Comparison of ENCODE assay signal across 8 cellular contexts in the genomic region with DNA sequence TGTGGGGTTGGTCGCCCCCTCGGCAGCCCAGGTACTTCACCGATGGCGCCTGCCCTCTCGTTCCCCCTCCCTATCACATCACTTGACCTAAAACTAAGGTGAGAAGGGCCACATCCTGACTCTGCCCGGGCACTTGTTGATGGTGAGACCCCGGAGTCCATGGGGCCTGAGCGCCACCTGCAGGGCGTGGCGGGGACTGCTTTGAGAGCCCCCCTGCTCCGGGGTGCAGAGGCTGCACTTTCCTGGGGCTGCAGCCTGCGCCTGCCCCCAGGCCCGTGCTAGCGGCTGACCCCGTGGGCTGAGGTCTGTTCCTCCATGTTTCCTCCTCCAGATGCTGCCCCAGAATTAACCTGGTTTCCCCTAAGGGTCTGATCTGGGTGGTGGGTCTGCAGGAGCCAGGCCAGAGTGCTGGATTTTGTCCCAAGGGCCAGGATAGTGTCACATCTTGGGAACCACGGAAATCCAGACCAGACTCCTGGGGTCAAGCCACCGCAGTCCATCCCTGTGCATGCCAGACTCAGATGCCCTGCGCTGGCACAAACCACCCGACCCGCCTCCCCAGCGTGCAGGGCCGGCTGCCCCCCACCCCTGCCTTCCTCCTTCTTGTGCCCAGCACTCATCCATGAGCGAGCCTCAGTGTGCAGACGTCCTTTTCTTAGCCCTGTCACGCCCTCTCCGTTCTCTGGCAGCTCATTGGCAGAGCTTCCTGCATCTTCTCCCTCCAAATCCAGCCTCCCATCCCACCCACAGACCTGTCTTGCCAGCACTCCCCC. TPM values are rescaled to one million over a fixed set of nuclear protein-coding genes. Genes with fewer than 3 reads are reported as not detected.
DNase-seq lines count a peak whose midpoint lies in the region; ATAC-seq, FAIRE-seq and TF ChIP-seq lines count a peak whose summit lies in the region.

No MANE protein-coding gene starts in this region.

- H4K20me1 ChIP-seq in HepG2 (ENCODE audit: insufficient read depth, low read length) = peaks cover 8% of the 10 kb centered on the region; the same call in 1 of the 2 replicates

- TF ChIP-seq EP300 in HepG2 (IDR thresholded peaks at IDR 0.05; ENCODE audit: low read depth in 2 of 2, low read length in 2 of 2) (no peak), HepG2 (CRISPR knock-in tag; IDR thresholded peaks at IDR 0.05; ENCODE audit: borderline replicate concordance) (no peak; the same call in 1 of the 2 replicates)

- FAIRE-seq in HepG2 (lab: Jason Lieb, UNC) = peak; percentile 78

- POLR2A ChIA-PET in HepG2 (lab: Yijun Ruan, JAX) = interaction anchor here (1.3 kb wide), 1 partner anchor 19 kb away, joined by 6 read pairs; the partner anchor contains the start of gene CEP131

- no peak overlapping the region for H3K4me3 Mint-ChIP-seq in Calu3 (ENCODE audit: low read depth, unreplicated experiment)

- H3K27me3 ChIP-seq in HL-60 (ENCODE audit: insufficient read depth, poor library complexity, severe bottlenecking) = no peaks in the 10 kb centered on the region
- H3K27me3 ChIP-seq in HepG2 (ENCODE audit: control insufficient read depth in 1 of 2, insufficient read depth in 2 of 2, low read length in 2 of 2) = no peaks in the 10 kb centered on the region; a peak in 1 of 5 replicates

- peaks cover 4 to 6% of the 10 kb centered on the region in 2 experiments; a peak in 1 of 5 replicates for H3K36me3 ChIP-seq in HepG2 (replicated peaks in 1 of 2; ENCODE audit: control insufficient read depth in 1 of 2, insufficient read depth in 2 of 2, low read length in 2 of 2)

- peak; percentile 11 for ATAC-seq in HepG2
- ATAC-seq in HG03439 (IDR thresholded peaks at IDR 0.05; ENCODE audit: unreplicated experiment) = no peak

- TF ChIP-seq POLR2A in HepG2 (IDR thresholded peaks at IDR 0.05; ENCODE audit: insufficient read depth in 1 of 2, low read depth in 2 of 2, low read length in 2 of 2) = peak in 1 of 2 experiments; percentile 44; a peak in 2 of 4 replicates

- H2AFZ ChIP-seq in HepG2 (ENCODE audit: low read length) = no peak overlapping the region

- no peaks in the 10 kb centered on the region for H3K27me3 Mint-ChIP-seq in Calu3 (ENCODE audit: unreplicated experiment)

- peak; percentile 72 for DNase-seq in Calu3
- DNase-seq in HL-60 (ENCODE audit: low read depth in 1 of 2, low spot score in 1 of 2) = peak; percentile 43 to 69
- peak; percentile 51 for DNase-seq in T1000 (lab: John Stamatoyannopoulos, UW)
- DNase-seq in astrocyte of the spinal cord (ENCODE audit: low read depth, low spot score) = peak; percentile 30
- DNase-seq in HepG2 (ENCODE audit: low spot score) = peak; percentile 57
- peak; percentile 25 to 35 for DNase-seq in stimulated activated CD8-positive, alpha-beta memory T cell treated with anti-CD3 and anti-CD28 coated beads, Interleukin-15, amount 100 ng/mL, for 4 hours (ENCODE audit: low read depth in 2 of 2)
- no peak for DNase-seq in putamen (ENCODE audit: low spot score)

- no peak overlapping the region for H3K9ac ChIP-seq in HepG2 (ENCODE audit: insufficient read depth, low read depth, low read length)

- H3K79me2 ChIP-seq in HepG2 (ENCODE audit: insufficient read depth, low read length) = peaks cover 37% of the 10 kb centered on the region

- WGBS in HepG2 (ENCODE audit: low lambda C conversion rate) = 71% methylated on average over 17 of the region's 26 CpGs

- peaks cover 14% of the 10 kb centered on the region for H3K4me1 Mint-ChIP-seq in Calu3 (ENCODE audit: low read depth, unreplicated experiment)

- H3K4me3 ChIP-seq in HL-60 (replicated peaks; ENCODE audit: insufficient read depth, low read length) = no peak overlapping the region
- H3K4me3 ChIP-seq in astrocyte of the spinal cord (ENCODE audit: low read depth, low read length) = no peak overlapping the region
- H3K4me3 ChIP-seq in HepG2 (replicated peaks in 1 of 3; ENCODE audit: insufficient read depth in 1 of 3, low read depth in 2 of 3, low read length in 3 of 3) = no peak overlapping the region

- H3K27ac ChIP-seq in HL-60 (replicated peaks) (no peak overlapping the region), HepG2 (ENCODE audit: extremely low read length, insufficient read depth, low read length) (no peak overlapping the region)

- H3K27ac Mint-ChIP-seq in Calu3 (ENCODE audit: unreplicated experiment) = peak overlapping the region; percentile 58

- peak; percentile 71 for TF ChIP-seq CTCF in Calu3 (IDR thresholded peaks at IDR 0.05; ENCODE audit: unreplicated experiment)
- TF ChIP-seq CTCF in HL-60 (IDR thresholded peaks at IDR 0.05; ENCODE audit: insufficient read depth, low read length) = peak; percentile 87
- peak; percentile 87 for TF ChIP-seq CTCF in astrocyte of the spinal cord (IDR thresholded peaks at IDR 0.05; ENCODE audit: low read depth, low read length)
- peak; percentile 97 for TF ChIP-seq CTCF in HepG2 (CRISPR knock-in tag; IDR thresholded peaks at IDR 0.05)

- no peak overlapping the region for H3K4me2 ChIP-seq in HepG2 (ENCODE audit: low read depth, low read length)

- no peaks in the 10 kb centered on the region for H3K9me3 ChIP-seq in HepG2 (ENCODE audit: low read length)

- TF ChIP-seq RAD21 in HepG2 (CRISPR knock-in tag; IDR thresholded peaks at IDR 0.05) = peak; percentile 89

- CTCF ChIA-PET in Calu3 (lab: Charles Lee) = interaction anchor here (0.6 kb wide), 1 partner anchor 570 kb away, joined by 5 read pairs; no protein-coding TSS in a partner anchor
- CTCF ChIA-PET in HepG2 (lab: Yijun Ruan, JAX; ENCODE audit: low intra/inter-chr PET ratio, low total read pairs) = interaction anchor here (1.1 to 2.4 kb wide), 3 partner anchors 97 to 140 kb away, joined by 6 to 28 read pairs (median 9); no protein-coding TSS in a partner anchor

- H3K36me3 Mint-ChIP-seq in Calu3 (ENCODE audit: insufficient read depth, unreplicated experiment) = peaks cover 85% of the 10 kb centered on the region

- H3K4me1 ChIP-seq in HepG2 (ENCODE audit: insufficient read depth, low read length) = peaks cover 47% of the 10 kb centered on the region

- no TSS peak for BruUV-seq in Calu3 (replicated peaks; lab: Mats Ljungman, UMichigan)
- no TSS peak for BruUV-seq in HepG2 (replicated peaks; lab: Mats Ljungman, UMichigan)

- intact Hi-C loops in Calu3 (cut with micrococcal nuclease; ENCODE audit: unreplicated experiment) = no loop called here
- intact Hi-C loops in HepG2 (cut with micrococcal nuclease; ENCODE audit: unreplicated experiment) = loop anchor here (1.0 kb wide), 1 partner anchor 100 kb away; no protein-coding TSS in a partner anchor

- no peaks in the 10 kb centered on the region for H3K9me3 Mint-ChIP-seq in Calu3 (ENCODE audit: low read depth, unreplicated experiment)

- in situ Hi-C loops in astrocyte of the spinal cord (cut with HindIII; ENCODE audit: low sequenced_read_pairs) (no loop called here), HepG2 (cut with HindIII; ENCODE audit: extremely low pct_ligation_motif_present, low pct_unique_long_range_greater_than_20kb) (no loop called here)

RNA-seq across cellular contexts. Expression of gene NDUFAF8, which starts 2.7 kb away (rescaled TPM):
- total RNA-seq in Calu3 (2022) (53.3 and 54.1 TPM in 2 replicates), HepG2 (2016; rRNA removed; fragmentation: Illumina TruSeq; extraction: Trizol) (213 and 233 TPM in 2 replicates)
- 565 and 636 TPM in 2 replicates for total RNA-seq in HepG2 (2016; cell fraction: cytosol; rRNA removed; fragmentation: Illumina TruSeq; extraction: Trizol; ENCODE audit: low read depth)
- total RNA-seq in HepG2 (2016; cell fraction: insoluble cytoplasmic fraction; rRNA removed; fragmentation: Illumina TruSeq; extraction: Trizol) = 209 and 214 TPM in 2 replicates
- total RNA-seq in HepG2 (2016; cell fraction: membrane; rRNA removed; fragmentation: Illumina TruSeq; extraction: Trizol) = 441 and 487 TPM in 2 replicates
- 99.9 and 114 TPM in 2 replicates for total RNA-seq in HepG2 (2016; cell fraction: nucleus; rRNA removed; fragmentation: Illumina TruSeq; extraction: Trizol)
- 62.4 and 75.6 TPM in 2 replicates for polyA plus RNA-seq in HepG2 (2011; rRNA removed)
- polyA plus RNA-seq in HepG2 (2011; cell fraction: cytosol; rRNA removed) = 52.0 and 67.0 TPM in 2 replicates
- 67.0 and 99.7 TPM in 2 replicates for polyA plus RNA-seq in HepG2 (2011; cell fraction: nucleus; rRNA removed)
- 74.7 and 106 TPM in 2 replicates for polyA plus RNA-seq in HepG2 (2012)
- polyA plus RNA-seq in HepG2 (2016; cell fraction: cytosol; fragmentation: Illumina TruSeq; extraction: Trizol; ENCODE audit: low read depth) = 562 and 639 TPM in 2 replicates
- 170 and 188 TPM in 2 replicates for polyA plus RNA-seq in HepG2 (2016; cell fraction: insoluble cytoplasmic fraction; fragmentation: Illumina TruSeq; extraction: Trizol; ENCODE audit: low read depth)
- 357 and 397 TPM in 2 replicates for polyA plus RNA-seq in HepG2 (2016; cell fraction: membrane; fragmentation: Illumina TruSeq; extraction: Trizol; ENCODE audit: low read depth)
- 180 and 208 TPM in 2 replicates for polyA plus RNA-seq in HepG2 (2016; cell fraction: nucleus; fragmentation: Illumina TruSeq; extraction: Trizol; ENCODE audit: insufficient read depth, low read depth)
- 13.6 and 21.7 TPM in 2 replicates for polyA minus RNA-seq in HepG2 (2011; rRNA and poly(A)+ RNA removed; ENCODE audit: low replicate concordance)
- polyA minus RNA-seq in HepG2 (2011; cell fraction: cytosol; rRNA and poly(A)+ RNA removed) = 4.9 and 8.2 TPM in 2 replicates
- polyA minus RNA-seq in HepG2 (2011; cell fraction: nucleus; rRNA and poly(A)+ RNA removed) = 26.2 and 31.2 TPM in 2 replicates

RNA-seq across cellular contexts. Expression of gene TEPSIN, which starts 3.0 kb away (rescaled TPM):
- total RNA-seq in Calu3 (2022) = 37.0 and 38.6 TPM in 2 replicates
- total RNA-seq in HepG2 (2016; rRNA removed; fragmentation: Illumina TruSeq; extraction: Trizol) = 8.5 and 18.8 TPM in 2 replicates
- total RNA-seq in HepG2 (2016; cell fraction: cytosol; rRNA removed; fragmentation: Illumina TruSeq; extraction: Trizol; ENCODE audit: low read depth) = 5.0 and 7.5 TPM in 2 replicates
- total RNA-seq in HepG2 (2016; cell fraction: insoluble cytoplasmic fraction; rRNA removed; fragmentation: Illumina TruSeq; extraction: Trizol) = 7.1 and 20.3 TPM in 2 replicates
- total RNA-seq in HepG2 (2016; cell fraction: membrane; rRNA removed; fragmentation: Illumina TruSeq; extraction: Trizol) = 7.0 and 8.1 TPM in 2 replicates
- 24.5 and 27.8 TPM in 2 replicates for total RNA-seq in HepG2 (2016; cell fraction: nucleus; rRNA removed; fragmentation: Illumina TruSeq; extraction: Trizol)
- polyA plus RNA-seq in HepG2 (2011; rRNA removed) = 16.1 and 19.7 TPM in 2 replicates
- 4.0 and 8.2 TPM in 2 replicates for polyA plus RNA-seq in HepG2 (2011; cell fraction: cytosol; rRNA removed)
- polyA plus RNA-seq in HepG2 (2011; cell fraction: nucleus; rRNA removed) = 328 and 418 TPM in 2 replicates
- polyA plus RNA-seq in HepG2 (2012) = 9.5 and 16.4 TPM in 2 replicates
- polyA plus RNA-seq in HepG2 (2016; cell fraction: cytosol; fragmentation: Illumina TruSeq; extraction: Trizol; ENCODE audit: low read depth) = 2.4 and 2.5 TPM in 2 replicates
- 6.3 and 9.9 TPM in 2 replicates for polyA plus RNA-seq in HepG2 (2016; cell fraction: insoluble cytoplasmic fraction; fragmentation: Illumina TruSeq; extraction: Trizol; ENCODE audit: low read depth)
- 4.3 and 6.0 TPM in 2 replicates for polyA plus RNA-seq in HepG2 (2016; cell fraction: membrane; fragmentation: Illumina TruSeq; extraction: Trizol; ENCODE audit: low read depth)
- 90.2 and 98.6 TPM in 2 replicates for polyA plus RNA-seq in HepG2 (2016; cell fraction: nucleus; fragmentation: Illumina TruSeq; extraction: Trizol; ENCODE audit: insufficient read depth, low read depth)
- 14.1 and 21.0 TPM in 2 replicates for polyA minus RNA-seq in HepG2 (2011; rRNA and poly(A)+ RNA removed; ENCODE audit: low replicate concordance)
- polyA minus RNA-seq in HepG2 (2011; cell fraction: cytosol; rRNA and poly(A)+ RNA removed) = 3.4 and 3.7 TPM in 2 replicates
- polyA minus RNA-seq in HepG2 (2011; cell fraction: nucleus; rRNA and poly(A)+ RNA removed) = 39.0 and 47.9 TPM in 2 replicates

RNA-seq across cellular contexts. Expression of gene CEP131, which starts 19.1 kb away (rescaled TPM):
- total RNA-seq in Calu3 (2022) (25.2 and 28.2 TPM in 2 replicates), HepG2 (2016; rRNA removed; fragmentation: Illumina TruSeq; extraction: Trizol) (11.1 and 16.8 TPM in 2 replicates)
- 2.2 and 3.5 TPM in 2 replicates for total RNA-seq in HepG2 (2016; cell fraction: cytosol; rRNA removed; fragmentation: Illumina TruSeq; extraction: Trizol; ENCODE audit: low read depth)
- total RNA-seq in HepG2 (2016; cell fraction: insoluble cytoplasmic fraction; rRNA removed; fragmentation: Illumina TruSeq; extraction: Trizol) = 8.4 and 18.4 TPM in 2 replicates
- total RNA-seq in HepG2 (2016; cell fraction: membrane; rRNA removed; fragmentation: Illumina TruSeq; extraction: Trizol) = 5.8 and 6.2 TPM in 2 replicates
- 10.7 and 12.3 TPM in 2 replicates for total RNA-seq in HepG2 (2016; cell fraction: nucleus; rRNA removed; fragmentation: Illumina TruSeq; extraction: Trizol)
- polyA plus RNA-seq in HepG2 (2011; rRNA removed) = 5.0 and 5.6 TPM in 2 replicates
- 3.0 and 5.8 TPM in 2 replicates for polyA plus RNA-seq in HepG2 (2011; cell fraction: cytosol; rRNA removed)
- 31.7 and 46.2 TPM in 2 replicates for polyA plus RNA-seq in HepG2 (2011; cell fraction: nucleus; rRNA removed)
- 6.3 and 6.8 TPM in 2 replicates for polyA plus RNA-seq in HepG2 (2012)
- 2.7 and 3.3 TPM in 2 replicates for polyA plus RNA-seq in HepG2 (2016; cell fraction: cytosol; fragmentation: Illumina TruSeq; extraction: Trizol; ENCODE audit: low read depth)
- 11.8 and 13.5 TPM in 2 replicates for polyA plus RNA-seq in HepG2 (2016; cell fraction: insoluble cytoplasmic fraction; fragmentation: Illumina TruSeq; extraction: Trizol; ENCODE audit: low read depth)
- 4.3 and 4.6 TPM in 2 replicates for polyA plus RNA-seq in HepG2 (2016; cell fraction: membrane; fragmentation: Illumina TruSeq; extraction: Trizol; ENCODE audit: low read depth)
- polyA plus RNA-seq in HepG2 (2016; cell fraction: nucleus; fragmentation: Illumina TruSeq; extraction: Trizol; ENCODE audit: insufficient read depth, low read depth) = 35.7 and 41.4 TPM in 2 replicates
- polyA minus RNA-seq in HepG2 (2011; rRNA and poly(A)+ RNA removed; ENCODE audit: low replicate concordance) = 4.8 and 5.8 TPM in 2 replicates
- polyA minus RNA-seq in HepG2 (2011; cell fraction: cytosol; rRNA and poly(A)+ RNA removed) = 3.0 and 4.2 TPM in 2 replicates
- polyA minus RNA-seq in HepG2 (2011; cell fraction: nucleus; rRNA and poly(A)+ RNA removed) = 7.6 and 8.0 TPM in 2 replicates

RNA-seq across cellular contexts. Expression of gene SLC38A10, which starts 53.3 kb away (rescaled TPM):
- total RNA-seq in Calu3 (2022) = 120 and 121 TPM in 2 replicates
- 23.0 and 55.8 TPM in 2 replicates for total RNA-seq in HepG2 (2016; rRNA removed; fragmentation: Illumina TruSeq; extraction: Trizol)
- 18.5 and 23.3 TPM in 2 replicates for total RNA-seq in HepG2 (2016; cell fraction: cytosol; rRNA removed; fragmentation: Illumina TruSeq; extraction: Trizol; ENCODE audit: low read depth)
- total RNA-seq in HepG2 (2016; cell fraction: insoluble cytoplasmic fraction; rRNA removed; fragmentation: Illumina TruSeq; extraction: Trizol) = 19.1 and 55.8 TPM in 2 replicates
- total RNA-seq in HepG2 (2016; cell fraction: membrane; rRNA removed; fragmentation: Illumina TruSeq; extraction: Trizol) = 18.8 and 20.0 TPM in 2 replicates
- total RNA-seq in HepG2 (2016; cell fraction: nucleus; rRNA removed; fragmentation: Illumina TruSeq; extraction: Trizol) = 52.6 and 64.0 TPM in 2 replicates
- 23.4 and 33.6 TPM in 2 replicates for polyA plus RNA-seq in HepG2 (2011; rRNA removed)
- polyA plus RNA-seq in HepG2 (2011; cell fraction: cytosol; rRNA removed) = 20.1 and 34.6 TPM in 2 replicates
- polyA plus RNA-seq in HepG2 (2011; cell fraction: nucleus; rRNA removed) = 63.4 and 88.4 TPM in 2 replicates
- 22.8 and 28.0 TPM in 2 replicates for polyA plus RNA-seq in HepG2 (2012)
- 5.7 and 7.1 TPM in 2 replicates for polyA plus RNA-seq in HepG2 (2016; cell fraction: cytosol; fragmentation: Illumina TruSeq; extraction: Trizol; ENCODE audit: low read depth)
- polyA plus RNA-seq in HepG2 (2016; cell fraction: insoluble cytoplasmic fraction; fragmentation: Illumina TruSeq; extraction: Trizol; ENCODE audit: low read depth) = 19.7 and 23.4 TPM in 2 replicates
- polyA plus RNA-seq in HepG2 (2016; cell fraction: membrane; fragmentation: Illumina TruSeq; extraction: Trizol; ENCODE audit: low read depth) = 10.4 and 11.4 TPM in 2 replicates
- 123 and 129 TPM in 2 replicates for polyA plus RNA-seq in HepG2 (2016; cell fraction: nucleus; fragmentation: Illumina TruSeq; extraction: Trizol; ENCODE audit: insufficient read depth, low read depth)
- 53.9 and 165 TPM in 2 replicates for polyA minus RNA-seq in HepG2 (2011; rRNA and poly(A)+ RNA removed; ENCODE audit: low replicate concordance)
- polyA minus RNA-seq in HepG2 (2011; cell fraction: cytosol; rRNA and poly(A)+ RNA removed) = 62.7 and 77.3 TPM in 2 replicates
- polyA minus RNA-seq in HepG2 (2011; cell fraction: nucleus; rRNA and poly(A)+ RNA removed) = 25.7 and 27.8 TPM in 2 replicates
